In genomic region chr2:36597532-36598377, GRCh38 we compare ENCODE assay signal across 8 cellular contexts. TPM values are rescaled to one million over a fixed set of nuclear protein-coding genes. Genes with fewer than 3 reads are reported as not detected.
DNase-seq lines count a peak whose midpoint lies in the region; ATAC-seq and TF ChIP-seq lines count a peak whose summit lies in the region.

Gene FEZ2, minus strand, starts transcription at chr2:36598168. Its CDS starts 26 bp downstream, at chr2:36598142.

- peak within 1 kb of the TSS; percentile 90 for H3K4me3 Mint-ChIP-seq in Caco-2 (ENCODE audit: unreplicated experiment)

- H4K20me1 ChIP-seq in OCI-LY3 (ENCODE audit: insufficient read depth, low read length), result peaks cover 3% of the 10 kb centered on the region; the same call in 1 of the 2 replicates

- H3K4me1 ChIP-seq in Caco-2, result peaks cover 36% of the 10 kb centered on the region
- peaks cover 10% of the 10 kb centered on the region for H3K4me1 ChIP-seq in OCI-LY3 (ENCODE audit: low read length)
- peaks cover 25% of the 10 kb centered on the region for H3K4me1 ChIP-seq in mucosa of descending colon (ENCODE audit: low read depth)

- no peaks in the 10 kb centered on the region for H3K36me3 ChIP-seq in Caco-2 (ENCODE audit: control insufficient read depth, insufficient read depth, low read length)
- H3K36me3 ChIP-seq in OCI-LY3 (replicated peaks; ENCODE audit: low read depth, low read length), result peaks cover 6% of the 10 kb centered on the region
- no peaks in the 10 kb centered on the region for H3K36me3 ChIP-seq in mucosa of descending colon (ENCODE audit: low read depth)

- H2AFZ ChIP-seq in OCI-LY3 (ENCODE audit: low read depth, low read length), result peak within 1 kb of the TSS; percentile 97

- POLR2A ChIA-PET in Caco-2 (lab: Charles Lee), result interaction anchor here (0.6 to 1.0 kb wide), 4 partner anchors 12 to 245 kb away, joined by 3 to 5 read pairs (median 4); partner anchors contain the start of gene CRIM1

- intact Hi-C loops in Caco-2 (cut with micrococcal nuclease; ENCODE audit: unreplicated experiment), result loop anchor here (1.0 to 2.0 kb wide), 3 partner anchors 21 to 61 kb away; no protein-coding TSS in a partner anchor
- intact Hi-C loops in mucosa of descending colon (cut with DNase I, micrococcal nuclease), result no loop called here

- DNase-seq in Caco-2 (peak; percentile 87 to 93), HPDE6-E6E7 (ENCODE audit: extremely low spot score) (peak; percentile 76), activated T-cell treated with anti-CD3 and anti-CD28 coated beads for 48 hours (ENCODE audit: low read depth) (peak; percentile 76), epithelial cell of prostate (ENCODE audit: low read depth, low spot score) (no peak), mucosa of descending colon (peak; percentile 78 to 88 (median 87))
- DNase-seq in stimulated activated CD8-positive, alpha-beta memory T cell treated with anti-CD3 and anti-CD28 coated beads, Interleukin-4, amount 100 ng/mL, for 4 hours (ENCODE audit: low read depth in 2 of 2, low spot score in 1 of 2), result peak; percentile 19 to 29

- peak within 1 kb of the TSS; percentile 74 for H3K9ac ChIP-seq in OCI-LY3 (ENCODE audit: low read length)

- peak; percentile 97 for ATAC-seq in GM19468 (IDR thresholded peaks at IDR 0.05; ENCODE audit: extremely low read depth, unreplicated experiment)
- peak; percentile 96 for ATAC-seq in mucosa of descending colon

- TF ChIP-seq CTCF in Caco-2 (IDR thresholded peaks at IDR 0.05; ENCODE audit: insufficient read depth in 1 of 2, low read depth in 1 of 2, low read length in 1 of 2, severe bottlenecking in 1 of 2, unreplicated experiment in 1 of 2), result no peak
- TF ChIP-seq CTCF in OCI-LY3 (IDR thresholded peaks at IDR 0.05; ENCODE audit: low read depth, low read length), result no peak
- no peak for TF ChIP-seq CTCF in mucosa of descending colon (IDR thresholded peaks at IDR 0.05)

- peaks cover 29% of the 10 kb centered on the region for H3K79me2 ChIP-seq in OCI-LY3 (ENCODE audit: low read length)

- H3K9me3 Mint-ChIP-seq in Caco-2 (ENCODE audit: unreplicated experiment), result no peaks in the 10 kb centered on the region

- H3K36me3 Mint-ChIP-seq in Caco-2 (ENCODE audit: insufficient read depth, unreplicated experiment), result peaks cover 23% of the 10 kb centered on the region

- peak within 1 kb of the TSS; percentile 75 for H3K4me3 ChIP-seq in Caco-2 (ENCODE audit: low read depth, low read length)
- H3K4me3 ChIP-seq in OCI-LY3 (ENCODE audit: low read length), result peak within 1 kb of the TSS; percentile 99
- H3K4me3 ChIP-seq in mucosa of descending colon, result peak within 1 kb of the TSS; percentile 99

- H3K27ac ChIP-seq in OCI-LY3 (ENCODE audit: low read length) (peak within 1 kb of the TSS; percentile 27), epithelial cell of prostate (peak within 1 kb of the TSS; percentile 84)

- no TSS peak for BruUV-seq in Caco-2 (replicated peaks; lab: Mats Ljungman, UMichigan)

- peaks cover 33% of the 10 kb centered on the region for H3K4me1 Mint-ChIP-seq in Caco-2 (ENCODE audit: low read depth, unreplicated experiment)

- CTCF ChIA-PET in Caco-2 (lab: Charles Lee), result interaction anchor here (0.6 kb wide), 1 partner anchor 61 kb away, joined by 3 read pairs; no protein-coding TSS in a partner anchor

- H3K9me3 ChIP-seq in Caco-2, result no peaks in the 10 kb centered on the region
- no peaks in the 10 kb centered on the region for H3K9me3 ChIP-seq in OCI-LY3 (ENCODE audit: insufficient read depth, low read length)
- no peaks in the 10 kb centered on the region for H3K9me3 ChIP-seq in mucosa of descending colon

- H3K27me3 ChIP-seq in Caco-2 (replicated peaks; ENCODE audit: control insufficient read depth, insufficient read depth, low read length) (no peaks in the 10 kb centered on the region), OCI-LY3 (ENCODE audit: low read depth, low read length) (no peaks in the 10 kb centered on the region)

- peak within 1 kb of the TSS; percentile 73 for H3K27ac Mint-ChIP-seq in Caco-2 (ENCODE audit: unreplicated experiment)

- no peaks in the 10 kb centered on the region for H3K27me3 Mint-ChIP-seq in Caco-2 (ENCODE audit: insufficient read depth, unreplicated experiment)

- peak within 1 kb of the TSS; percentile 98 for H3K4me2 ChIP-seq in OCI-LY3 (ENCODE audit: low read length)

RNA-seq across cellular contexts. Expression of gene FEZ2, which starts in this region (rescaled TPM):
- 50.5 and 55.8 TPM in 2 replicates for total RNA-seq in Caco-2 (2022)
- 10 to 100 TPM; 47.5 to 63.3 (median 57.5) TPM for total RNA-seq in mucosa of descending colon
